ENCODE assay signal across 26 cellular contexts in the genomic region with DNA sequence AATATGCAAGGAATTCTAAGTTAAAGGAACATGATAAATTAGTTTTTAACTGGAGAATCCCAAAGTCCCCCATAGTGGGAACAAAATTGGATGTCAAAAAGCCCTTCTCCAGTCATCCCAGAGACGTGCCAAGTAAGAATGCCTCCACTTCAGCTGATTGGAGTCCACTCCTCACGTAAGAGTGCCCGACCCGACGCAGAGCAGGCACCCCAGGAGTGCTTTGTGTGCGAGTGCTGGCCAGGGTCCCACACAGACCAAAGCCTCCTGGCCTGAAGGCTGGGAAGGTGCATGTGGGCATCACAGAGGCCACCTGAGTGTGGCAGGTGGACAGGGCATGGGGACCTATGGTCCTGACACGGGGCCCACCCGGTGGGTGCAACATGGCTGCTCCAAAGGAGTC.
"Had no signal": no experiment of that assay in that cellular context is flagged by ENCODE, and none has a peak within 500 bp of the region (broad histone marks: within the 10 kb centered on the region; RNA-seq: fewer than 3 reads in every experiment).

No MANE protein-coding gene starts in this region.

- H3K9me3 Mint-ChIP-seq: activated CD8-positive, alpha-beta T cell treated with anti-CD3 and anti-CD28 coated beads for 36 hours; activated naive CD4-positive, alpha-beta T cell treated with anti-CD3 and anti-CD28 coated beads, Interleukin-2, amount 10 ng/mL, durations not matched to agents 7 days and 5 days; activated naive CD8-positive, alpha-beta T cell treated with anti-CD3 and anti-CD28 coated beads for 36 hours; activated T-cell treated with anti-CD3 and anti-CD28 coated beads, Interleukin-2, amount 50 U/mL, for 72 hours; activated T-helper 2 cell treated with anti-CD3 and anti-CD28 coated beads, Interferon-gamma antibody, Interleukin-2, Interleukin-4, amounts not matched to agents 10 μg/mL and 5 μg/mL and 100 μg/mL, durations not matched to agents 14 hours and 24 hours and 36 hours; T-helper 2 cell treated with Interferon-gamma antibody and Interleukin-4, amounts not matched to agents 5 μg/mL and 100 μg/mL, for 36 hours had no signal

- DNase-seq: activated CD4-positive, alpha-beta T cell treated with anti-CD3 and anti-CD28 coated beads for 4 hours; activated CD8-positive, alpha-beta memory T cell treated with anti-CD3 and anti-CD28 coated beads, Interleukin-2, amount 50 U/mL, for 4 hours; activated CD8-positive, alpha-beta T cell treated with anti-CD3 and anti-CD28 coated beads for 36 hours; activated gamma-delta T cell treated with Interleukin-2 at 50 U/mL for 16 hours; activated naive CD4-positive, alpha-beta T cell treated with anti-CD3 and anti-CD28 coated beads, Interleukin-2, amount 10 ng/mL, durations not matched to agents 7 days and 5 days; activated naive CD8-positive, alpha-beta T cell treated with anti-CD3 and anti-CD28 coated beads for 36 hours; activated T-cell treated with anti-CD3 and anti-CD28 coated beads, Interleukin-2, amount 50 U/mL, for 72 hours; body of pancreas; Karpas-422; NCI-H1092; NCI-H1417; NCI-H1930; NCI-H2171; NCI-H226; NCI-H526; NCI-H774; OCI-M1; RPMI8226; SHP77; SW 1271 had no signal

- ATAC-seq: activated CD4-positive, CD25-positive, alpha-beta regulatory T cell treated with anti-CD3 and anti-CD28 coated beads, Interleukin-2, amount 50 U/mL, for 24 hours; activated CD8-positive, alpha-beta T cell treated with anti-CD3 and anti-CD28 coated beads for 36 hours; activated T-cell treated with anti-CD3 and anti-CD28 coated beads, Interleukin-2, amount 50 U/mL, for 72 hours; body of pancreas; K562; Panc1 had no signal

- H3K4me3 ChIP-seq: body of pancreas, K562, SJSA1 had no signal

- H3K4me3 Mint-ChIP-seq: activated CD8-positive, alpha-beta T cell treated with anti-CD3 and anti-CD28 coated beads for 36 hours; activated naive CD4-positive, alpha-beta T cell treated with anti-CD3 and anti-CD28 coated beads, Interleukin-2, amount 10 ng/mL, durations not matched to agents 7 days and 5 days; activated naive CD8-positive, alpha-beta T cell treated with anti-CD3 and anti-CD28 coated beads for 36 hours; activated T-cell treated with anti-CD3 and anti-CD28 coated beads, Interleukin-2, amount 50 U/mL, for 72 hours; T-helper 2 cell treated with Interferon-gamma antibody and Interleukin-4, amounts not matched to agents 5 μg/mL and 100 μg/mL, for 36 hours had no signal

- H3K36me3 Mint-ChIP-seq: activated naive CD4-positive, alpha-beta T cell treated with anti-CD3 and anti-CD28 coated beads, Interleukin-2, amount 10 ng/mL, durations not matched to agents 7 days and 5 days; activated naive CD8-positive, alpha-beta T cell treated with anti-CD3 and anti-CD28 coated beads for 36 hours had no signal

- H3K9me3 ChIP-seq: body of pancreas, SJSA1 had no signal

- H3K27me3 Mint-ChIP-seq: activated CD8-positive, alpha-beta T cell treated with anti-CD3 and anti-CD28 coated beads for 36 hours; activated naive CD4-positive, alpha-beta T cell treated with anti-CD3 and anti-CD28 coated beads, Interleukin-2, amount 10 ng/mL, durations not matched to agents 7 days and 5 days; activated naive CD8-positive, alpha-beta T cell treated with anti-CD3 and anti-CD28 coated beads for 36 hours had no signal

- H3K4me1 Mint-ChIP-seq: activated naive CD4-positive, alpha-beta T cell treated with anti-CD3 and anti-CD28 coated beads, Interleukin-2, amount 10 ng/mL, durations not matched to agents 7 days and 5 days; activated naive CD8-positive, alpha-beta T cell treated with anti-CD3 and anti-CD28 coated beads for 36 hours had no signal

- H3K27me3 ChIP-seq: body of pancreas, SJSA1 had no signal

- H3K27ac ChIP-seq: body of pancreas had no signal

- H3K27ac Mint-ChIP-seq: activated CD8-positive, alpha-beta T cell treated with anti-CD3 and anti-CD28 coated beads for 36 hours; activated naive CD4-positive, alpha-beta T cell treated with anti-CD3 and anti-CD28 coated beads, Interleukin-2, amount 10 ng/mL, durations not matched to agents 7 days and 5 days; activated naive CD8-positive, alpha-beta T cell treated with anti-CD3 and anti-CD28 coated beads for 36 hours; activated T-cell treated with anti-CD3 and anti-CD28 coated beads, Interleukin-2, amount 50 U/mL, for 72 hours; activated T-helper 2 cell treated with anti-CD3 and anti-CD28 coated beads, Interferon-gamma antibody, Interleukin-2, Interleukin-4, amounts not matched to agents 10 μg/mL and 5 μg/mL and 100 μg/mL, durations not matched to agents 14 hours and 24 hours and 36 hours; T-helper 2 cell treated with Interferon-gamma antibody and Interleukin-4, amounts not matched to agents 5 μg/mL and 100 μg/mL, for 36 hours had no signal
